ENCODE assay signal across 8 cellular contexts in genomic region chr16:2159052-2159838, GRCh38. TPM values are rescaled to one million over a fixed set of nuclear protein-coding genes. Genes with fewer than 3 reads are reported as not detected.
DNase-seq lines count a peak whose midpoint lies in the region; TF ChIP-seq lines count a peak whose summit lies in the region.

No MANE protein-coding gene starts in this region.

- peak overlapping the region; percentile 16 for H3K4me2 ChIP-seq in GM23248 (ENCODE audit: unreplicated experiment)

- H3K9me3 ChIP-seq in GM23248 (ENCODE audit: low read depth), result no peaks in the 10 kb centered on the region
- no peaks in the 10 kb centered on the region for H3K9me3 ChIP-seq in ascending aorta
- H3K9me3 ChIP-seq in CD8-positive, alpha-beta memory T cell (ENCODE audit: low read length), result no peaks in the 10 kb centered on the region

- peaks cover 42% of the 10 kb centered on the region for H3K4me1 ChIP-seq in GM23248 (ENCODE audit: insufficient read depth)
- H3K4me1 ChIP-seq in ascending aorta, result peaks cover 11 to 31% of the 10 kb centered on the region in 2 donors
- H3K4me1 ChIP-seq in CD8-positive, alpha-beta memory T cell (ENCODE audit: insufficient read depth, low read length), result peaks cover 22% of the 10 kb centered on the region

- peaks cover 26 to 50% (median 31%) of the 10 kb centered on the region in 3 donors for H3K4me1 Mint-ChIP-seq in CD8-positive, alpha-beta memory T cell

- CTCF ChIA-PET in CD8-positive, alpha-beta memory T cell (lab: Charles Lee), result no interaction called here

- no peaks in the 10 kb centered on the region for H3K9me3 Mint-ChIP-seq in CD8-positive, alpha-beta memory T cell

- H3K27me3 Mint-ChIP-seq in CD8-positive, alpha-beta memory T cell, result peaks cover 0 to 7% of the 10 kb centered on the region in 2 donors

- POLR2A ChIA-PET in CD8-positive, alpha-beta memory T cell (lab: Charles Lee), result no interaction called here

- H4K20me1 ChIP-seq in GM23248 (ENCODE audit: insufficient read depth), result peaks cover under 1% of the 10 kb centered on the region; the same call in 1 of the 2 replicates

- no peak for TF ChIP-seq CTCF in ascending aorta (IDR thresholded peaks at IDR 0.05)

- H3K4me3 ChIP-seq in GM23248, result peak overlapping the region; percentile 33; the same call in 1 of the 2 replicates
- H3K4me3 ChIP-seq in ascending aorta, result peak overlapping the region in 1 of 2 donors; percentile 36
- H3K4me3 ChIP-seq in skin epidermis, result peak overlapping the region in 1 of 7 experiments; percentile 10
- no peak overlapping the region for H3K4me3 ChIP-seq in CD8-positive, alpha-beta memory T cell (ENCODE audit: low read length)

- H2AFZ ChIP-seq in GM23248, result no peak overlapping the region

- in situ Hi-C loops in GM23248 (cut with MboI), result no loop called here

- DNase-seq in GM23248 (peak; percentile 82), ascending aorta (ENCODE audit: low spot score in 2 of 2) (peak in 1 of 2 donors; percentile 76), inferior parietal cortex (ENCODE audit: extremely low spot score) (peak; percentile 47), HuH-7.5 (ENCODE audit: low spot score) (no peak), NCI-H2029 treated with DMSO at 0.1 percent for 48 hours (lab: John Stamatoyannopoulos, UW) (no peak), SIG-M5 treated with dmso at 0.1 percent for 504 hours (lab: John Stamatoyannopoulos, UW; ENCODE audit: unreplicated experiment) (no peak)
- DNase-seq in CD8-positive, alpha-beta memory T cell, result no peak

- H3K27ac ChIP-seq in GM23248 (peak overlapping the region; percentile 85), ascending aorta (peak overlapping the region; percentile 60 to 81), skin epidermis (peak overlapping the region in 18 of 21 experiments; percentile 16 to 92 (median 80))
- H3K27ac ChIP-seq in CD8-positive, alpha-beta memory T cell (ENCODE audit: low read depth, low read length), result no peak overlapping the region

- H3K9me2 ChIP-seq in GM23248 (ENCODE audit: insufficient read depth), result no peaks in the 10 kb centered on the region

- no peaks in the 10 kb centered on the region for H3K36me3 ChIP-seq in GM23248 (ENCODE audit: low read depth)
- no peaks in the 10 kb centered on the region for H3K36me3 ChIP-seq in ascending aorta
- no peaks in the 10 kb centered on the region for H3K36me3 ChIP-seq in CD8-positive, alpha-beta memory T cell (ENCODE audit: insufficient read depth, low read length)

- H3F3A ChIP-seq in GM23248 (ENCODE audit: insufficient read depth), result peaks cover 7% of the 10 kb centered on the region

- H3K9ac ChIP-seq in GM23248, result peak overlapping the region; percentile 75

- 27 to 34% methylated on average over 15 to 21 of the region's 28 CpGs for WGBS in GM23248 (ENCODE audit: low coverage in 1 of 2, low lambda C conversion rate in 2 of 2, missing lambda C conversion rate in 2 of 2), 2 experiments

- H3K27ac Mint-ChIP-seq in CD8-positive, alpha-beta memory T cell, result peak overlapping the region in 2 of 8 donors; percentile 23 to 78

- H3K4me3 Mint-ChIP-seq in CD8-positive, alpha-beta memory T cell, result peak overlapping the region in 1 of 7 donors; percentile 63

- peaks cover 0 to 10% (median 0%) of the 10 kb centered on the region in 3 donors for H3K36me3 Mint-ChIP-seq in CD8-positive, alpha-beta memory T cell

- intact Hi-C loops in ascending aorta (cut with DNase I), result loop anchor here (10.0 kb wide), 1 partner anchor 294 kb away; no protein-coding TSS in a partner anchor

- no peaks in the 10 kb centered on the region for H3K27me3 ChIP-seq in GM23248 (replicated peaks; ENCODE audit: insufficient read depth)
- no peaks in the 10 kb centered on the region for H3K27me3 ChIP-seq in ascending aorta
- H3K27me3 ChIP-seq in CD8-positive, alpha-beta memory T cell (ENCODE audit: insufficient read depth, low read length, poor library complexity, severe bottlenecking), result no peaks in the 10 kb centered on the region

- H3K79me2 ChIP-seq in GM23248 (ENCODE audit: insufficient read depth), result peaks cover 82% of the 10 kb centered on the region

RNA-seq across cellular contexts. Expression of gene TRAF7, which starts 3.7 kb away (rescaled TPM):
- total RNA-seq in GM23248 (2014; rRNA removed; shearing (Covaris generic)), result 72.7 and 74.2 TPM in 2 replicates
- polyA plus RNA-seq in GM23248 (2016; fragmentation: Nextera tagmentation; extraction: Ambion mirVana), result 28.8 and 29.3 TPM in 2 replicates
- total RNA-seq in ascending aorta, result 39.6 TPM
- total RNA-seq in CD8-positive, alpha-beta memory T cell, result 100 to 1,000 TPM; 102 to 106 TPM
- 7.3 TPM for polyA plus RNA-seq in CD8-positive, alpha-beta memory T cell

RNA-seq across cellular contexts. Expression of gene RAB26, which starts 10.8 kb away (rescaled TPM):
- total RNA-seq in GM23248 (2014; rRNA removed; shearing (Covaris generic)), result not detected in 2 replicates
- polyA plus RNA-seq in GM23248 (2016; fragmentation: Nextera tagmentation; extraction: Ambion mirVana), result 0.30 and 0.71 TPM in 2 replicates
- not detected for total RNA-seq in ascending aorta
- total RNA-seq in CD8-positive, alpha-beta memory T cell, result under 1 TPM; 0.20 to 0.55 TPM
- polyA plus RNA-seq in CD8-positive, alpha-beta memory T cell, result 0.75 TPM

RNA-seq across cellular contexts. Expression of gene PKD1, which starts 23.5 kb away (rescaled TPM):
- 200 and 201 TPM in 2 replicates for total RNA-seq in GM23248 (2014; rRNA removed; shearing (Covaris generic))
- 43.7 and 48.4 TPM in 2 replicates for polyA plus RNA-seq in GM23248 (2016; fragmentation: Nextera tagmentation; extraction: Ambion mirVana)
- total RNA-seq in ascending aorta, result 551 TPM
- 10 to 100 TPM; 58.9 to 66.2 TPM for total RNA-seq in CD8-positive, alpha-beta memory T cell
- 9.9 TPM for polyA plus RNA-seq in CD8-positive, alpha-beta memory T cell

RNA-seq across cellular contexts. Expression of gene CASKIN1, which starts 37.2 kb away (rescaled TPM):
- total RNA-seq in GM23248 (2014; rRNA removed; shearing (Covaris generic)), result under 0.01 TPM in 1 of 2 replicates, not detected in the other
- not detected in 2 replicates for polyA plus RNA-seq in GM23248 (2016; fragmentation: Nextera tagmentation; extraction: Ambion mirVana)
- total RNA-seq in ascending aorta, result not detected
- total RNA-seq in CD8-positive, alpha-beta memory T cell, result under 1 TPM; 0.13 to 0.24 TPM
- not detected for polyA plus RNA-seq in CD8-positive, alpha-beta memory T cell

RNA-seq across cellular contexts. Expression of gene MLST8, which starts 46.0 kb away (rescaled TPM):
- 58.6 and 62.9 TPM in 2 replicates for total RNA-seq in GM23248 (2014; rRNA removed; shearing (Covaris generic))
- polyA plus RNA-seq in GM23248 (2016; fragmentation: Nextera tagmentation; extraction: Ambion mirVana), result 46.5 and 54.6 TPM in 2 replicates
- total RNA-seq in ascending aorta, result 23.7 TPM
- 10 to 100 TPM; 75.4 to 76.8 TPM for total RNA-seq in CD8-positive, alpha-beta memory T cell
- polyA plus RNA-seq in CD8-positive, alpha-beta memory T cell, result 30.8 TPM

Comparison
In these comparisons a context has a peak if more than half of its experiments do, and no peak if none do; other contexts are left out.
1. DNase-seq: peak in GM23248 (single experiment) and inferior parietal cortex (single experiment); none in CD8-positive, alpha-beta memory T cell (0 of 5), HuH-7.5 (single experiment), NCI-H2029 treated with DMSO at 0.1 percent for 48 hours (single experiment) and SIG-M5 treated with dmso at 0.1 percent for 504 hours (single experiment).